9 cellular contexts compared by ENCODE assay signal in genomic region chr3:50260942-50261441, GRCh38. TPM values are rescaled to one million over a fixed set of nuclear protein-coding genes. Genes with fewer than 3 reads are reported as not detected.
DNase-seq lines count a peak whose midpoint lies in the region; ATAC-seq and TF ChIP-seq lines count a peak whose summit lies in the region.
"Had no signal": no experiment of that assay in that cellular context is flagged by ENCODE, and none has a peak within 500 bp of the region (broad histone marks: within the 10 kb centered on the region; RNA-seq: fewer than 3 reads in every experiment).

No MANE protein-coding gene starts in this region.

- H3K27me3 ChIP-seq in DND-41 (ENCODE audit: insufficient read depth, low read length, poor library complexity) (no peaks in the 10 kb centered on the region), SJSA1 (replicated peaks) (no peaks in the 10 kb centered on the region), sigmoid colon (no peaks in the 10 kb centered on the region)

- no peaks in the 10 kb centered on the region for H3K79me2 ChIP-seq in DND-41 (ENCODE audit: insufficient read depth, low read length)

- WGBS in sigmoid colon, 2 donors: 81 to 88% methylated on average over 5 of the region's 5 CpGs

- peak overlapping the region; percentile 65; the same call in 1 of the 2 replicates for H2AFZ ChIP-seq in DND-41 (ENCODE audit: low read depth, low read length)

- H3K9me3 ChIP-seq in DND-41 (ENCODE audit: insufficient read depth, low read length, severe bottlenecking) (no peaks in the 10 kb centered on the region), SJSA1 (replicated peaks) (no peaks in the 10 kb centered on the region), sigmoid colon (no peaks in the 10 kb centered on the region)

- peaks cover 12% of the 10 kb centered on the region; the same call in 1 of the 2 replicates for H4K20me1 ChIP-seq in DND-41 (ENCODE audit: insufficient read depth, low read length)

- H3K9ac ChIP-seq in DND-41 (ENCODE audit: low read depth, low read length): peak overlapping the region; percentile 61

- TF ChIP-seq EP300 in sigmoid colon (IDR thresholded peaks at IDR 0.05): no peak

- TF ChIP-seq CTCF in DND-41 (IDR thresholded peaks at IDR 0.05; ENCODE audit: borderline replicate concordance, extremely low read depth, low read length, poor library complexity, severe bottlenecking): no peak
- no peak for TF ChIP-seq CTCF in fibroblast of pulmonary artery (IDR thresholded peaks at IDR 0.05; ENCODE audit: low read length, missing control alignments)
- TF ChIP-seq CTCF in sigmoid colon (IDR thresholded peaks at IDR 0.05): no peak

- peaks cover 24% of the 10 kb centered on the region for H3K36me3 ChIP-seq in DND-41 (ENCODE audit: insufficient read depth, low read length)
- H3K36me3 ChIP-seq in SJSA1: peaks cover 40% of the 10 kb centered on the region
- H3K36me3 ChIP-seq in sigmoid colon: peaks cover 20 to 35% (median 25%) of the 10 kb centered on the region in 4 donors

- DNase-seq in DND-41 (no peak), SJSA1 (ENCODE audit: low read depth in 1 of 2, low spot score in 2 of 2) (no peak), fibroblast of pulmonary artery (ENCODE audit: low read depth) (no peak), sigmoid colon (no peak), SW 1271 (lab: John Stamatoyannopoulos, UW) (no peak), NOMO-1 (lab: John Stamatoyannopoulos, UW; ENCODE audit: unreplicated experiment in 2 of 2) (no peak)
- no peak for DNase-seq in activated CD4-positive, alpha-beta T cell treated with anti-CD3 and anti-CD28 coated beads, Interleukin-2, amount 50 U/mL, for 1 hour
- DNase-seq: SHP77 treated with DMSO at 0.1 percent for 48 hours had no signal

- intact Hi-C loops in sigmoid colon (cut with DNase I): loop anchor here (1.0 to 5.0 kb wide), 2 partner anchors 12 to 66 kb away; partner anchors contain the start of gene TUSC2

- peaks cover 18% of the 10 kb centered on the region for H3K4me1 ChIP-seq in DND-41 (ENCODE audit: insufficient read depth, low read length)
- H3K4me1 ChIP-seq in SJSA1 (replicated peaks): peaks cover 43% of the 10 kb centered on the region
- peaks cover 0 to 56% (median 46%) of the 10 kb centered on the region in 4 donors for H3K4me1 ChIP-seq in sigmoid colon

- TF ChIP-seq POLR2A in sigmoid colon (IDR thresholded peaks at IDR 0.05): no peak

- H3K4me3 ChIP-seq in DND-41 (ENCODE audit: low read depth in 1 of 2, low read length in 2 of 2) (peak overlapping the region in 1 of 2 experiments; percentile 60; a peak in 3 of 4 replicates), SJSA1 (peak overlapping the region; percentile 41), fibroblast of pulmonary artery (replicated peaks; ENCODE audit: low read depth, low read length) (peak overlapping the region; percentile 55), sigmoid colon (peak overlapping the region in 3 of 4 donors; percentile 53 to 73 (median 72))

- H3K4me2 ChIP-seq in DND-41 (ENCODE audit: insufficient read depth, low read length): peak overlapping the region; percentile 81

- ATAC-seq in DND-41 (ENCODE audit: insufficient read depth, low read depth): no peak
- no peak for ATAC-seq in GM18519 (IDR thresholded peaks at IDR 0.05; ENCODE audit: low FRiP score, unreplicated experiment)

- H3K27ac ChIP-seq in DND-41 (ENCODE audit: low read length): peak overlapping the region; percentile 52; the same call in 1 of the 2 replicates
- peak overlapping the region; percentile 93 for H3K27ac ChIP-seq in SJSA1
- H3K27ac ChIP-seq in sigmoid colon: peak overlapping the region; percentile 93 to 99 (median 99)

RNA-seq across cellular contexts. Expression of gene SEMA3B, which starts 8.0 kb away (rescaled TPM):
- total RNA-seq in SJSA1 (2014; rRNA removed; shearing (Covaris generic)): 2.6 and 6.5 TPM in 2 replicates
- 10 to 100 TPM in 3 of 4 donors, 1 to 10 TPM in 1; 7.9 to 54.6 (median 25.0) TPM for total RNA-seq in sigmoid colon
- 10 to 100 TPM; 12.0 to 39.2 (median 15.3) TPM for polyA plus RNA-seq in sigmoid colon

RNA-seq across cellular contexts. Expression of gene LSMEM2, which starts 17.9 kb away (rescaled TPM):
- total RNA-seq in SJSA1 (2014; rRNA removed; shearing (Covaris generic)): not detected in 2 replicates
- not detected for total RNA-seq in sigmoid colon
- under 1 TPM in 2 of 3 donors, not detected in 1; 0.13 to 0.46 TPM for polyA plus RNA-seq in sigmoid colon

RNA-seq across cellular contexts. Expression of gene GNAI2, which starts 25.0 kb away (rescaled TPM):
- 178 and 214 TPM in 2 replicates for total RNA-seq in SJSA1 (2014; rRNA removed; shearing (Covaris generic))
- 100 to 1,000 TPM; 149 to 171 (median 163) TPM for total RNA-seq in sigmoid colon
- polyA plus RNA-seq in sigmoid colon: 100 to 1,000 TPM in 1 of 3 donors, 10 to 100 TPM in 2; 43.9 to 125 (median 64.3) TPM

RNA-seq across cellular contexts. Expression of gene IFRD2, which starts 31.2 kb away (rescaled TPM):
- total RNA-seq in SJSA1 (2014; rRNA removed; shearing (Covaris generic)): 70.9 and 81.8 TPM in 2 replicates
- 10 to 100 TPM; 46.7 to 59.1 (median 52.7) TPM for total RNA-seq in sigmoid colon
- polyA plus RNA-seq in sigmoid colon: 10 to 100 TPM; 24.5 to 73.1 (median 31.2) TPM

RNA-seq across cellular contexts. Expression of gene HYAL3, which starts 38.2 kb away (rescaled TPM):
- 1.6 and 3.1 TPM in 2 replicates for total RNA-seq in SJSA1 (2014; rRNA removed; shearing (Covaris generic))
- total RNA-seq in sigmoid colon: 1 to 10 TPM; 2.1 to 8.3 (median 3.4) TPM
- 1 to 10 TPM in 2 of 3 donors, under 1 TPM in 1; 0.60 to 4.4 (median 2.8) TPM for polyA plus RNA-seq in sigmoid colon
